In genomic region chr7:107856806-107857540, GRCh38 we compare ENCODE assay signal across 1 cellular context.
TF ChIP-seq lines count a peak whose summit lies in the region.

No MANE protein-coding gene starts in this region.

TF ChIP-seq in HepG2, 621 proteins besides CTCF, POLR2A, EP300 and RAD21 (continued from another document and continues in another):
- TF ChIP-seq ZBTB34 (CRISPR knock-in tag; IDR thresholded peaks at IDR 0.05) (0 out of 2 replicates have a peak, but pooled peaks have one; percentile 50), NKX3-1 (CRISPR knock-in tag; IDR thresholded peaks at IDR 0.05) (no peak), GATA4 (IDR thresholded peaks at IDR 0.05; ENCODE audit: borderline replicate concordance, low read depth) (no peak), ZNF275 (CRISPR knock-in tag; IDR thresholded peaks at IDR 0.05; ENCODE audit: borderline replicate concordance) (peak; percentile 61; the same call in 1 of the 2 replicates), ZNF331 (CRISPR knock-in tag; IDR thresholded peaks at IDR 0.05) (no peak), AHDC1 (CRISPR knock-in tag; IDR thresholded peaks at IDR 0.05; ENCODE audit: borderline replicate concordance) (peak; percentile 91; the same call in 1 of the 2 replicates), ZBTB26 (CRISPR knock-in tag; IDR thresholded peaks at IDR 0.05; ENCODE audit: borderline replicate concordance) (no peak), ZNF704 (CRISPR knock-in tag; IDR thresholded peaks at IDR 0.05; ENCODE audit: borderline replicate concordance) (no peak), NPAS2 (CRISPR knock-in tag; IDR thresholded peaks at IDR 0.05; ENCODE audit: borderline replicate concordance) (no peak), HMGXB4 (CRISPR knock-in tag; IDR thresholded peaks at IDR 0.05; ENCODE audit: borderline replicate concordance in 1 of 2, low read depth in 1 of 2) (no peak), EHMT2 (IDR thresholded peaks at IDR 0.05; ENCODE audit: borderline replicate concordance, low read depth, low read length) (peak; percentile 73; the same call in 1 of the 2 replicates), NR2F2 (IDR thresholded peaks at IDR 0.05; ENCODE audit: borderline replicate concordance, low read depth) (peak; percentile 60; the same call in 1 of the 2 replicates), ARID4A (CRISPR knock-in tag; IDR thresholded peaks at IDR 0.05; ENCODE audit: borderline replicate concordance) (no peak), ZNF746 (CRISPR knock-in tag; IDR thresholded peaks at IDR 0.05) (no peak), THAP11 (CRISPR knock-in tag; IDR thresholded peaks at IDR 0.05) (peak; percentile 50; the same call in 1 of the 2 replicates), TOPORS (CRISPR knock-in tag; IDR thresholded peaks at IDR 0.05) (no peak), HNRNPH1 (optimal IDR thresholded peaks at IDR 0.05; ENCODE audit: low read depth, low read length) (no peak), ATF3 (CRISPR knock-in tag; IDR thresholded peaks at IDR 0.05) (no peak), EED (CRISPR knock-in tag; IDR thresholded peaks at IDR 0.05) (no peak), ZFP36 (IDR thresholded peaks at IDR 0.05; ENCODE audit: borderline replicate concordance, low read depth, low read length, partially characterized antibody) (no peak), MBD4 (IDR thresholded peaks at IDR 0.05; ENCODE audit: borderline replicate concordance, low read length) (no peak), ZNF772 (CRISPR knock-in tag; IDR thresholded peaks at IDR 0.05) (no peak), ZNF317 (CRISPR knock-in tag; IDR thresholded peaks at IDR 0.05) (peak; percentile 91), SSRP1 (CRISPR knock-in tag; IDR thresholded peaks at IDR 0.05) (no peak), FOXM1 (CRISPR knock-in tag; IDR thresholded peaks at IDR 0.05) (no peak), NR2F1 (CRISPR knock-in tag; IDR thresholded peaks at IDR 0.05) (peak; percentile 38 to 59; a peak in 1 of 4 replicates), ZNF703 (CRISPR knock-in tag; IDR thresholded peaks at IDR 0.05; ENCODE audit: borderline replicate concordance) (no peak), SIN3A (IDR thresholded peaks at IDR 0.05; ENCODE audit: borderline replicate concordance, low read depth, low read length) (0 out of 2 replicates have a peak, but pooled peaks have one; percentile 42), POGK (CRISPR knock-in tag; conservative IDR thresholded peaks at IDR 0.05) (0 out of 2 replicates have a peak, but pooled peaks have one; percentile 36), GLI4 (CRISPR knock-in tag; IDR thresholded peaks at IDR 0.05; ENCODE audit: borderline replicate concordance) (no peak), HMG20A (CRISPR knock-in tag; IDR thresholded peaks at IDR 0.05; ENCODE audit: borderline replicate concordance) (no peak; the same call in 1 of the 2 replicates), KLF12 (CRISPR knock-in tag; IDR thresholded peaks at IDR 0.05; ENCODE audit: borderline replicate concordance) (0 out of 2 replicates have a peak, but pooled peaks have one; percentile 30), SP4 (CRISPR knock-in tag; IDR thresholded peaks at IDR 0.05) (no peak), ZNF598 (CRISPR knock-in tag; IDR thresholded peaks at IDR 0.05; ENCODE audit: borderline replicate concordance) (0 out of 2 replicates have a peak, but pooled peaks have one; percentile 71), SRSF1 (optimal IDR thresholded peaks at IDR 0.05; ENCODE audit: low read depth, low read length) (no peak), ATM (IDR thresholded peaks at IDR 0.05; ENCODE audit: borderline replicate concordance) (no peak), ZNF367 (CRISPR knock-in tag; IDR thresholded peaks at IDR 0.05; ENCODE audit: borderline replicate concordance) (no peak), ZNF672 (CRISPR knock-in tag; IDR thresholded peaks at IDR 0.05) (no peak)
